In the genomic region with DNA sequence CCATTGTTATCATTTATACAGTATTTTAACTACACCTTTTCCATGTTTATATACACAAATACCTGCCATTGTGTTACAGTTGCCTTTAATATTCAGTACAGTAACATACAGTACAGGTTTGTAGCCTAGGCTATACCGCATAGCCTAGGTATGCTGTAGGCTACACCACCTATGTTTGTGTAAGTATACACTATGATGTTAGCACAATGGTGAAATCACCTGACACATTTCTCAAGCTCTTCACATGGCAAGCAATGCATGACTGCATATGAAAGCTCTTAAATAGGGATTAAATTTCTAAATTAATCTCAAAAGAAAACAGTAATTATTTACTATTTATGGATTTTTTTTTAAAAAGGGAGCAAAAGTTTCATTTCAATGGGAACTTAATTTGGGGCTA, we compare ENCODE assay signal across 27 cellular contexts.
"Had no signal": no experiment of that assay in that cellular context is flagged by ENCODE, and none has a peak within 500 bp of the region (broad histone marks: within the 10 kb centered on the region; RNA-seq: fewer than 3 reads in every experiment).

No MANE protein-coding gene starts in this region.

- H3K27me3 Mint-ChIP-seq: activated CD8-positive, alpha-beta memory T cell treated with anti-CD3 and anti-CD28 coated beads, Interleukin-2, amount 10 ng/mL, durations not matched to agents 7 days and 5 days; activated naive CD4-positive, alpha-beta T cell treated with anti-CD3 and anti-CD28 coated beads, Interleukin-2, amount 50 U/mL, for 24 hours; activated T-cell treated with anti-CD3 and anti-CD28 coated beads, Interleukin-2, amount 50 U/mL, for 24 hours; IgD-negative memory B cell had no signal

- H3K36me3 ChIP-seq: breast epithelium, MG63 had no signal

- H3K9me3 Mint-ChIP-seq: activated naive CD4-positive, alpha-beta T cell treated with anti-CD3 and anti-CD28 coated beads, Interleukin-2, amount 50 U/mL, for 24 hours; activated T-cell treated with anti-CD3 and anti-CD28 coated beads, Interleukin-2, amount 50 U/mL, for 24 hours; activated T-helper 1 cell treated with anti-CD3 and anti-CD28 coated beads, Interleukin-12 subunit alpha, Interleukin-12 subunit beta, Interleukin-2, Interleukin-4 antibody, amounts not matched to agents 30 ng/mL and 10 ng/mL and 1 ng/mL, durations not matched to agents 14 hours and 24 hours and 36 hours; IgD-negative memory B cell; T-helper 1 cell treated with Interleukin-12 subunit alpha and Interleukin-12 subunit beta and Interleukin-4 antibody, amounts not matched to agents 30 μg/mL and 1 μg/mL, for 36 hours; WTC11 had no signal

- H3K4me3 ChIP-seq: breast epithelium, MG63, PC-9 had no signal

- H3K27ac Mint-ChIP-seq: activated CD8-positive, alpha-beta memory T cell treated with anti-CD3 and anti-CD28 coated beads, Interleukin-2, amount 10 ng/mL, durations not matched to agents 7 days and 5 days; activated naive CD4-positive, alpha-beta T cell treated with anti-CD3 and anti-CD28 coated beads, Interleukin-2, amount 50 U/mL, for 24 hours; activated T-cell treated with anti-CD3 and anti-CD28 coated beads, Interleukin-2, amount 50 U/mL, for 24 hours; activated T-helper 1 cell treated with anti-CD3 and anti-CD28 coated beads, Interleukin-12 subunit alpha, Interleukin-12 subunit beta, Interleukin-2, Interleukin-4 antibody, amounts not matched to agents 30 ng/mL and 10 ng/mL and 1 ng/mL, durations not matched to agents 14 hours and 24 hours and 36 hours; T-helper 1 cell treated with Interleukin-12 subunit alpha and Interleukin-12 subunit beta and Interleukin-4 antibody, amounts not matched to agents 30 μg/mL and 1 μg/mL, for 36 hours had no signal

- H3K27me3 ChIP-seq: breast epithelium, MG63 had no signal

- H3K4me3 Mint-ChIP-seq: activated CD8-positive, alpha-beta memory T cell treated with anti-CD3 and anti-CD28 coated beads, Interleukin-2, amount 10 ng/mL, durations not matched to agents 7 days and 5 days; activated naive CD4-positive, alpha-beta T cell treated with anti-CD3 and anti-CD28 coated beads, Interleukin-2, amount 50 U/mL, for 24 hours; activated T-cell treated with anti-CD3 and anti-CD28 coated beads, Interleukin-2, amount 50 U/mL, for 24 hours; activated T-helper 1 cell treated with anti-CD3 and anti-CD28 coated beads, Interleukin-12 subunit alpha, Interleukin-12 subunit beta, Interleukin-2, Interleukin-4 antibody, amounts not matched to agents 30 ng/mL and 10 ng/mL and 1 ng/mL, durations not matched to agents 14 hours and 24 hours and 36 hours; IgD-negative memory B cell; T-helper 1 cell treated with Interleukin-12 subunit alpha and Interleukin-12 subunit beta and Interleukin-4 antibody, amounts not matched to agents 30 μg/mL and 1 μg/mL, for 36 hours; WTC11 had no signal

- DNase-seq: activated CD4-positive, alpha-beta T cell treated with anti-CD3 and anti-CD28 coated beads for 48 hours; activated CD4-positive, alpha-beta T cell treated with anti-CD3 and anti-CD28 coated beads, Interleukin-2, amount 50 U/mL, for 48 hours; activated CD4-positive, CD25-positive, alpha-beta regulatory T cell treated with anti-CD3 and anti-CD28 coated beads, Interleukin-2, amount 50 U/mL, for 72 hours; activated CD8-positive, alpha-beta memory T cell treated with anti-CD3 and anti-CD28 coated beads, Interleukin-2, amount 10 ng/mL, durations not matched to agents 7 days and 5 days; activated effector memory CD4-positive, alpha-beta T cell treated with Interleukin-2 at 50 U/mL for 16 hours; activated naive CD4-positive, alpha-beta T cell; activated T-cell treated with anti-CD3 and anti-CD28 coated beads, Interleukin-2, amount 50 U/mL, for 24 hours; aorta; central memory CD4-positive, alpha-beta T cell; KG1; MG63; MV-4-11; NCI-H1092 treated with DMSO at 0.1 percent for 48 hours; NCI-H1417 treated with DMSO at 0.1 percent for 48 hours; NCI-H1694; NCI-H2081; NCI-H446 treated with DMSO at 0.1 percent for 48 hours; NCI-H526 treated with DMSO at 0.1 percent for 48 hours; PC-9; SHP77 treated with DMSO at 0.1 percent for 48 hours; T-helper 9 cell had no signal
